8 cellular contexts compared by ENCODE assay signal in genomic region chr4:2418652-2419571, GRCh38. TPM values are rescaled to one million over a fixed set of nuclear protein-coding genes. Genes with fewer than 3 reads are reported as not detected.
DNase-seq lines count a peak whose midpoint lies in the region; ATAC-seq and TF ChIP-seq lines count a peak whose summit lies in the region.

TSS of gene CFAP99 (plus strand) at chr4:2418955.

- peak; percentile 78 for DNase-seq in NCI-H1105 (lab: John Stamatoyannopoulos, UW)
- DNase-seq in Right ventricle myocardium inferior (ENCODE audit: missing footprints), result peak; percentile 99
- DNase-seq in osteocyte (ENCODE audit: extremely low spot score, unreplicated experiment), result peak; percentile 96

- H3K36me3 ChIP-seq in thymus (ENCODE audit: control insufficient read depth, insufficient read depth), result no peaks in the 10 kb centered on the region

- peaks cover 61% of the 10 kb centered on the region for H3K27me3 ChIP-seq in thymus (ENCODE audit: control insufficient read depth, insufficient read depth)

- peak within 1 kb of the TSS; percentile 95 for H3K4me3 Mint-ChIP-seq in activated naive CD8-positive, alpha-beta T cell
- peak within 1 kb of the TSS; percentile 85 for H3K4me3 Mint-ChIP-seq in osteocyte (ENCODE audit: unreplicated experiment)

- H3K4me1 ChIP-seq in thymus (ENCODE audit: control insufficient read depth, insufficient read depth, low read length), result peaks cover 29% of the 10 kb centered on the region

- H3K27ac ChIP-seq in thymus (ENCODE audit: low read depth), result peak within 1 kb of the TSS; percentile 33

- no peaks in the 10 kb centered on the region for H3K36me3 Mint-ChIP-seq in activated naive CD8-positive, alpha-beta T cell
- H3K36me3 Mint-ChIP-seq in osteocyte (ENCODE audit: unreplicated experiment), result peaks cover 2% of the 10 kb centered on the region

- peak within 1 kb of the TSS; percentile 58 for H3K27ac Mint-ChIP-seq in activated naive CD8-positive, alpha-beta T cell
- peak within 1 kb of the TSS; percentile 76 for H3K27ac Mint-ChIP-seq in osteocyte (ENCODE audit: unreplicated experiment)

- H3K4me3 ChIP-seq in GM08714 (ENCODE audit: low read length) (peak within 1 kb of the TSS; percentile 53; the same call in 1 of the 2 replicates), thymus (ENCODE audit: low read length) (peak within 1 kb of the TSS; percentile 64)

- intact Hi-C loops in Right ventricle myocardium inferior (cut with DNase I), result loop anchor here (1.0 to 5.0 kb wide), 4 partner anchors 50 to 543 kb away; partner anchors contain the start of genes GRK4, HAUS3, MXD4 and NOP14

- peak; percentile 7 for TF ChIP-seq CTCF in osteocyte (IDR thresholded peaks at IDR 0.05)

- no peaks in the 10 kb centered on the region for H3K9me3 ChIP-seq in thymus (ENCODE audit: control insufficient read depth)

- 1% methylated on average over 93 of the region's 94 CpGs for WGBS in thymus

- H3K4me1 Mint-ChIP-seq in activated naive CD8-positive, alpha-beta T cell (ENCODE audit: low read depth), result peaks cover 38% of the 10 kb centered on the region
- peaks cover 21% of the 10 kb centered on the region for H3K4me1 Mint-ChIP-seq in osteocyte (ENCODE audit: unreplicated experiment)

- peaks cover 13% of the 10 kb centered on the region for H3K27me3 Mint-ChIP-seq in activated naive CD8-positive, alpha-beta T cell
- peaks cover 64% of the 10 kb centered on the region for H3K27me3 Mint-ChIP-seq in osteocyte (ENCODE audit: unreplicated experiment)

- ATAC-seq in HG02623 (IDR thresholded peaks at IDR 0.05; ENCODE audit: unreplicated experiment) (peak; percentile 92), SK-N-SH treated with all-trans-retinoic acid at 6 μM for 48 hours (peak; percentile 89), Right ventricle myocardium inferior (peak; percentile 97)

- no peaks in the 10 kb centered on the region for H3K9me3 Mint-ChIP-seq in activated naive CD8-positive, alpha-beta T cell (ENCODE audit: low read depth)
- no peaks in the 10 kb centered on the region for H3K9me3 Mint-ChIP-seq in osteocyte (ENCODE audit: unreplicated experiment)

TF ChIP-seq in SK-N-SH treated with all-trans-retinoic acid at 6 μM for 48 hours, 23 proteins besides CTCF, POLR2A, EP300 and RAD21:
- TF ChIP-seq ZFP3 (CRISPR knock-in tag; IDR thresholded peaks at IDR 0.05) (0 out of 2 replicates have a peak, but pooled peaks have one; percentile 39), CSDC2 (CRISPR knock-in tag; IDR thresholded peaks at IDR 0.05) (0 out of 2 replicates have a peak, but pooled peaks have one; percentile 65), TSHZ2 (CRISPR knock-in tag; IDR thresholded peaks at IDR 0.05) (peak; percentile 60; the same call in 1 of the 2 replicates), ARNTL (CRISPR knock-in tag; IDR thresholded peaks at IDR 0.05; ENCODE audit: borderline replicate concordance, low read depth) (no peak)

RNA-seq across cellular contexts. Expression of gene CFAP99, which starts in this region (rescaled TPM):
- total RNA-seq in Right ventricle myocardium inferior, result not detected
- not detected in 2 replicates for total RNA-seq in osteocyte
- 0.18 TPM for polyA plus RNA-seq in thymus

Comparison
In these comparisons a context has a peak if more than half of its experiments do, and no peak if none do; other contexts are left out.
1. Peak in every context shown above with its lines: DNase-seq, ATAC-seq, H3K4me3 ChIP-seq and H3K27ac ChIP-seq.
2. Peak in DNase-seq and ATAC-seq in Right ventricle myocardium inferior; RNA of the gene not detected or under 1 TPM.
3. Peak in DNase-seq in osteocyte; RNA of the gene not detected or under 1 TPM.